8 cellular contexts compared by ENCODE assay signal in genomic region chr5:160119142-160119904, GRCh38. TPM values are rescaled to one million over a fixed set of nuclear protein-coding genes. Genes with fewer than 3 reads are reported as not detected.
DNase-seq lines count a peak whose midpoint lies in the region; ATAC-seq, FAIRE-seq and TF ChIP-seq lines count a peak whose summit lies in the region.

TSS of gene PWWP2A (minus strand) at chr5:160119450. CDS start at chr5:160119388, 62 bp downstream.

- H3K4me1 ChIP-seq in HUES64 (ENCODE audit: insufficient read depth, low read length) (peaks cover 5% of the 10 kb centered on the region; the same call in 1 of the 2 replicates), OCI-LY1 (ENCODE audit: insufficient read depth, low read length, severe bottlenecking) (peaks cover 12% of the 10 kb centered on the region)

- peak within 1 kb of the TSS; percentile 87 for H3K9ac ChIP-seq in HUES64 (ENCODE audit: low read depth, low read length)
- H3K9ac ChIP-seq in OCI-LY1 (ENCODE audit: low read length), result peak within 1 kb of the TSS; percentile 98

- peak within 1 kb of the TSS; percentile 78 for H3K4me2 ChIP-seq in OCI-LY1 (ENCODE audit: low read length)

- no peaks in the 10 kb centered on the region for H3K9me2 ChIP-seq in OCI-LY1 (ENCODE audit: low read depth, low read length)

- H3K27ac ChIP-seq in HUES64 (ENCODE audit: low read depth, low read length) (peak within 1 kb of the TSS; percentile 89), OCI-LY1 (ENCODE audit: low read depth, low read length, poor library complexity, severe bottlenecking) (peak within 1 kb of the TSS; percentile 60)

- DNase-seq in D721Med (ENCODE audit: insufficient read length, low spot score) (peak; percentile 80), mesenteric fat pad (ENCODE audit: low spot score) (peak; percentile 98)
- peak; percentile 94 for DNase-seq in activated CD8-positive, alpha-beta memory T cell treated with anti-CD3 and anti-CD28 coated beads, Interleukin-2, amount 50 U/mL, for 4 hours
- peak; percentile 75 for DNase-seq in stimulated activated CD8-positive, alpha-beta memory T cell treated with anti-CD3 and anti-CD28 coated beads, Interleukin-15, amount 100 ng/mL, for 24 hours (ENCODE audit: low read depth)

- H2AFZ ChIP-seq in OCI-LY1 (ENCODE audit: low read length), result peak within 1 kb of the TSS; percentile 52; the same call in 1 of the 2 replicates

- peak; percentile 92 for ATAC-seq in GM21447 (IDR thresholded peaks at IDR 0.05; ENCODE audit: unreplicated experiment)

- in situ Hi-C loops in endometrial microvascular endothelial cells (cut with HindIII; ENCODE audit: inconsistent ontology term, low pct_unique_long_range_greater_than_20kb, low sequenced_read_pairs), result no loop called here

- TF ChIP-seq CTCF in D721Med (IDR thresholded peaks at IDR 0.05; ENCODE audit: insufficient read depth, missing control alignments) (no peak), OCI-LY1 (IDR thresholded peaks at IDR 0.05; ENCODE audit: low read length) (no peak; the same call in 1 of the 2 replicates)

- WGBS in HUES64, result under 1% methylated on average over 55 of the region's 55 CpGs

- no peaks in the 10 kb centered on the region for H3K79me2 ChIP-seq in OCI-LY1 (ENCODE audit: insufficient read depth, low read length)

- no peaks in the 10 kb centered on the region for H3F3A ChIP-seq in OCI-LY1 (ENCODE audit: insufficient read depth, low read length)

- H3K9me3 ChIP-seq in HUES64 (ENCODE audit: insufficient read depth, low read depth, low read length) (no peaks in the 10 kb centered on the region), OCI-LY1 (ENCODE audit: low read length) (no peaks in the 10 kb centered on the region; the same call in 1 of the 2 replicates)

- no peaks in the 10 kb centered on the region for H4K20me1 ChIP-seq in OCI-LY1 (ENCODE audit: insufficient read depth, low read length)

- H3K36me3 ChIP-seq in HUES64 (ENCODE audit: insufficient read depth, low read length) (peaks cover 31% of the 10 kb centered on the region), OCI-LY1 (ENCODE audit: insufficient read depth, low read length) (peaks cover 24% of the 10 kb centered on the region)

- H3K27me3 ChIP-seq in HUES64 (ENCODE audit: insufficient read depth, low read length) (no peaks in the 10 kb centered on the region), OCI-LY1 (ENCODE audit: insufficient read depth, low read length) (no peaks in the 10 kb centered on the region)

- H3K4me3 ChIP-seq in HUES64 (ENCODE audit: low read length) (peak within 1 kb of the TSS; percentile 98), OCI-LY1 (ENCODE audit: low read depth, low read length, poor library complexity, severe bottlenecking) (peak within 1 kb of the TSS; percentile 94)

- FAIRE-seq in D721Med (lab: Jason Lieb, UNC), result peak; percentile 97

RNA-seq across cellular contexts. Expression of gene PWWP2A, which starts in this region (rescaled TPM):
- 31.3 TPM for polyA plus RNA-seq in HUES64 (2013, experiment 1 of 2)
- polyA plus RNA-seq in HUES64 (2013, experiment 2 of 2), result 28.2 TPM
- total RNA-seq in endometrial microvascular endothelial cells (ENCODE audit: inconsistent ontology term), result 21.9 TPM
- total RNA-seq in mesenteric fat pad, result 20.0 TPM

Comparison
In these comparisons a context has a peak if more than half of its experiments do, and no peak if none do; other contexts are left out.
1. Peak in every context shown above with its lines: DNase-seq, ATAC-seq, H3K4me3 ChIP-seq and H3K27ac ChIP-seq.